ENCODE assay signal across 1 cellular context in genomic region chr13:43300817-43301216, GRCh38.
TF ChIP-seq lines count a peak whose summit lies in the region.

No MANE protein-coding gene starts in this region.

TF ChIP-seq in SK-N-SH, 30 proteins besides CTCF, POLR2A, EP300 and RAD21 (continued from another document):
- TF ChIP-seq, protein P1, sequence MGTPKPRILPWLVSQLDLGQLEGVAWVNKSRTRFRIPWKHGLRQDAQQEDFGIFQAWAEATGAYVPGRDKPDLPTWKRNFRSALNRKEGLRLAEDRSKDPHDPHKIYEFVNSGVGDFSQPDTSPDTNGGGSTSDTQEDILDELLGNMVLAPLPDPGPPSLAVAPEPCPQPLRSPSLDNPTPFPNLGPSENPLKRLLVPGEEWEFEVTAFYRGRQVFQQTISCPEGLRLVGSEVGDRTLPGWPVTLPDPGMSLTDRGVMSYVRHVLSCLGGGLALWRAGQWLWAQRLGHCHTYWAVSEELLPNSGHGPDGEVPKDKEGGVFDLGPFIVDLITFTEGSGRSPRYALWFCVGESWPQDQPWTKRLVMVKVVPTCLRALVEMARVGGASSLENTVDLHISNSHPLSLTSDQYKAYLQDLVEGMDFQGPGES (IDR thresholded peaks at IDR 0.05; ENCODE audit: low read depth, low read length), result no peak
- TF ChIP-seq TAF1 (IDR thresholded peaks at IDR 0.05; ENCODE audit: borderline replicate concordance, low read depth, low read length) (no peak), SMC3 (IDR thresholded peaks at IDR 0.05; ENCODE audit: low read depth, low read length) (no peak), POLR2AphosphoS5 (IDR thresholded peaks at IDR 0.05; ENCODE audit: low read depth, low read length) (no peak), TCF12 (IDR thresholded peaks at IDR 0.05) (no peak; the same call in 1 of the 2 replicates), EZH2phosphoT487 (IDR thresholded peaks at IDR 0.05; ENCODE audit: borderline replicate concordance, low read depth) (no peak), RFX5 (IDR thresholded peaks at IDR 0.05; ENCODE audit: low read length) (no peak)
- TF ChIP-seq, protein P2, sequence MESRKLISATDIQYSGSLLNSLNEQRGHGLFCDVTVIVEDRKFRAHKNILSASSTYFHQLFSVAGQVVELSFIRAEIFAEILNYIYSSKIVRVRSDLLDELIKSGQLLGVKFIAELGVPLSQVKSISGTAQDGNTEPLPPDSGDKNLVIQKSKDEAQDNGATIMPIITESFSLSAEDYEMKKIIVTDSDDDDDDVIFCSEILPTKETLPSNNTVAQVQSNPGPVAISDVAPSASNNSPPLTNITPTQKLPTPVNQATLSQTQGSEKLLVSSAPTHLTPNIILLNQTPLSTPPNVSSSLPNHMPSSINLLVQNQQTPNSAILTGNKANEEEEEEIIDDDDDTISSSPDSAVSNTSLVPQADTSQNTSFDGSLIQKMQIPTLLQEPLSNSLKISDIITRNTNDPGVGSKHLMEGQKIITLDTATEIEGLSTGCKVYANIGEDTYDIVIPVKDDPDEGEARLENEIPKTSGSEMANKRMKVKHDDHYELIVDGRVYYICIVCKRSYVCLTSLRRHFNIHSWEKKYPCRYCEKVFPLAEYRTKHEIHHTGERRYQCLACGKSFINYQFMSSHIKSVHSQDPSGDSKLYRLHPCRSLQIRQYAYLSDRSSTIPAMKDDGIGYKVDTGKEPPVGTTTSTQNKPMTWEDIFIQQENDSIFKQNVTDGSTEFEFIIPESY (IDR thresholded peaks at IDR 0.05; ENCODE audit: borderline replicate concordance, low read depth), result no peak
